ENCODE assay signal across 15 cellular contexts in the genomic region with DNA sequence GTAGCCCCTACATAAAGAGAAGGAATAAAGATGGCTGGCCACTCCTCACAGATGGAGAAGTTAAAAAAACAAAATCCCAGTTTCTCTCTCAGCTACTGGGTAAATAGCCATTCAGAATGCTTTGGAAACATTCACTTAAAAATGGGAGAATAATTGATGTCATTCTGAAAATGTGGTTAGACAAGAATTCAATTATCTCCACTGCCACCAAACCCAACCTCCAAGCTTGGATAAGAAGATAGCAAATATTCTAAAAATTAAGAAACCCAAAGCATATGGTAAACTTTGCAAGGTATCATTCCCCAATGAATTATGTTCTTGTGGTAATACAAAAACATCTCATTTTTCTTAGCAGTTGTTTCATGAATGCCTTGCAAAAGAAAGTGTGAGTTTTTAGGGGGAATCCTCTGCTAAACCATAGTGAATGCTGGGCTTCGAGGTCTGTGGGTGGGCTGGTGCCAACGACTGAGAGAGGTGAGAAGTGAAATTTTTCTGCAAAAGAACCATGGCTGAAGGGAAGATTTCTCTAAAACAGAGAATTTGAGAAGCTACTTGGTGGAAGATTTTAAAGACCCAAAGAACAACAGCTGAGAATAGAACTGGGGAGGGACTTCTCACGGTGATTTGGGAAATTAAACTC.
DNase-seq lines count a peak whose midpoint lies in the region; ATAC-seq and TF ChIP-seq lines count a peak whose summit lies in the region.
"Had no signal": no experiment of that assay in that cellular context is flagged by ENCODE, and none has a peak within 500 bp of the region (broad histone marks: within the 10 kb centered on the region; RNA-seq: fewer than 3 reads in every experiment).

No MANE protein-coding gene starts in this region.

- intact Hi-C loops in activated CD4-positive, alpha-beta T cell treated with anti-CD3 and anti-CD28 coated beads for 36 hours (cut with DNase I, micrococcal nuclease): loop anchor here (1.0 to 10.0 kb wide), 6 partner anchors 15 to 877 kb away; no protein-coding TSS in a partner anchor
- intact Hi-C loops in natural killer cell (cut with micrococcal nuclease): loop anchor here (2.0 kb wide), 1 partner anchor 109 kb away; no protein-coding TSS in a partner anchor

- peak overlapping the region; percentile 3 for H3K4me3 Mint-ChIP-seq in activated CD4-positive, alpha-beta T cell treated with anti-CD3 and anti-CD28 coated beads for 36 hours
- no peak overlapping the region for H3K4me3 Mint-ChIP-seq in activated CD4-positive, alpha-beta T cell treated with anti-CD3 and anti-CD28 coated beads, Interleukin-2, amount 10 ng/mL, durations not matched to agents 7 days and 5 days
- H3K4me3 Mint-ChIP-seq in activated naive CD8-positive, alpha-beta T cell treated with anti-CD3 and anti-CD28 coated beads for 36 hours: no peak overlapping the region
- H3K4me3 Mint-ChIP-seq in natural killer cell: peak overlapping the region; percentile 69
- H3K4me3 Mint-ChIP-seq: neural progenitor cell had no signal

- POLR2A ChIA-PET in activated CD4-positive, alpha-beta T cell treated with anti-CD3 and anti-CD28 coated beads for 36 hours (lab: Charles Lee): interaction anchor here (0.8 to 1.9 kb wide), 5 partner anchors 12 to 130 kb away, joined by 3 to 12 read pairs (median 3); no protein-coding TSS in a partner anchor
- POLR2A ChIA-PET in activated CD4-positive, alpha-beta T cell treated with anti-CD3 and anti-CD28 coated beads, Interleukin-2, amount 10 ng/mL, durations not matched to agents 7 days and 5 days (lab: Charles Lee): interaction anchor here (0.7 kb wide), 2 partner anchors 137 to 355 kb away, joined by 3 read pairs; no protein-coding TSS in a partner anchor

- no peak overlapping the region for H3K4me3 ChIP-seq in GM12865 (ENCODE audit: low read depth, low read length)
- H3K4me3 ChIP-seq: cardiac muscle cell, neural progenitor cell, tibial nerve had no signal

- no peaks in the 10 kb centered on the region for H3K27me3 Mint-ChIP-seq in activated CD4-positive, alpha-beta T cell treated with anti-CD3 and anti-CD28 coated beads for 36 hours
- no peaks in the 10 kb centered on the region for H3K27me3 Mint-ChIP-seq in activated CD4-positive, alpha-beta T cell treated with anti-CD3 and anti-CD28 coated beads, Interleukin-2, amount 10 ng/mL, durations not matched to agents 7 days and 5 days
- H3K27me3 Mint-ChIP-seq in activated naive CD8-positive, alpha-beta T cell treated with anti-CD3 and anti-CD28 coated beads for 36 hours: no peaks in the 10 kb centered on the region
- H3K27me3 Mint-ChIP-seq in natural killer cell (ENCODE audit: low read depth in 2 of 2): peaks cover 9 to 19% of the 10 kb centered on the region in 2 donors

- TF ChIP-seq CTCF in GM12865 (IDR thresholded peaks at IDR 0.05; ENCODE audit: insufficient read depth, low read depth, low read length, missing control alignments): no peak
- TF ChIP-seq CTCF in natural killer cell (IDR thresholded peaks at IDR 0.05): no peak

- H3K27ac Mint-ChIP-seq in activated CD4-positive, alpha-beta T cell treated with anti-CD3 and anti-CD28 coated beads for 36 hours: peak overlapping the region; percentile 91
- no peak overlapping the region for H3K27ac Mint-ChIP-seq in activated CD4-positive, alpha-beta T cell treated with anti-CD3 and anti-CD28 coated beads, Interleukin-2, amount 10 ng/mL, durations not matched to agents 7 days and 5 days
- peak overlapping the region; percentile 88 for H3K27ac Mint-ChIP-seq in activated naive CD8-positive, alpha-beta T cell treated with anti-CD3 and anti-CD28 coated beads for 36 hours
- peak overlapping the region; percentile 22 to 47 for H3K27ac Mint-ChIP-seq in natural killer cell
- H3K27ac Mint-ChIP-seq: neural progenitor cell had no signal

- peaks cover 73% of the 10 kb centered on the region for H3K4me1 Mint-ChIP-seq in activated CD4-positive, alpha-beta T cell treated with anti-CD3 and anti-CD28 coated beads for 36 hours
- H3K4me1 Mint-ChIP-seq in activated CD4-positive, alpha-beta T cell treated with anti-CD3 and anti-CD28 coated beads, Interleukin-2, amount 10 ng/mL, durations not matched to agents 7 days and 5 days: peaks cover 52% of the 10 kb centered on the region
- peaks cover 40% of the 10 kb centered on the region for H3K4me1 Mint-ChIP-seq in activated naive CD8-positive, alpha-beta T cell treated with anti-CD3 and anti-CD28 coated beads for 36 hours
- H3K4me1 Mint-ChIP-seq in natural killer cell: peaks cover 48 to 51% of the 10 kb centered on the region in 2 donors

- ATAC-seq in activated CD4-positive, alpha-beta T cell treated with anti-CD3 and anti-CD28 coated beads for 36 hours: peak; percentile 16
- peak; percentile 64 to 93 (median 69) for ATAC-seq in natural killer cell
- ATAC-seq in HG02678 (IDR thresholded peaks at IDR 0.05; ENCODE audit: unreplicated experiment): no peak

- peaks cover 2% of the 10 kb centered on the region for H3K9me3 Mint-ChIP-seq in activated CD4-positive, alpha-beta T cell treated with anti-CD3 and anti-CD28 coated beads for 36 hours (ENCODE audit: low read depth)
- H3K9me3 Mint-ChIP-seq in activated CD4-positive, alpha-beta T cell treated with anti-CD3 and anti-CD28 coated beads, Interleukin-2, amount 10 ng/mL, durations not matched to agents 7 days and 5 days: peaks cover 14% of the 10 kb centered on the region
- H3K9me3 Mint-ChIP-seq in activated naive CD8-positive, alpha-beta T cell treated with anti-CD3 and anti-CD28 coated beads for 36 hours: peaks cover 10% of the 10 kb centered on the region
- no peaks in the 10 kb centered on the region for H3K9me3 Mint-ChIP-seq in natural killer cell

- peaks cover 3% of the 10 kb centered on the region for H3K36me3 Mint-ChIP-seq in activated CD4-positive, alpha-beta T cell treated with anti-CD3 and anti-CD28 coated beads for 36 hours (ENCODE audit: low read depth)
- H3K36me3 Mint-ChIP-seq in activated CD4-positive, alpha-beta T cell treated with anti-CD3 and anti-CD28 coated beads, Interleukin-2, amount 10 ng/mL, durations not matched to agents 7 days and 5 days (ENCODE audit: low read depth): peaks cover 10% of the 10 kb centered on the region
- H3K36me3 Mint-ChIP-seq in activated naive CD8-positive, alpha-beta T cell treated with anti-CD3 and anti-CD28 coated beads for 36 hours: peaks cover 16% of the 10 kb centered on the region
- H3K36me3 Mint-ChIP-seq in natural killer cell: no peaks in the 10 kb centered on the region
- H3K36me3 Mint-ChIP-seq: neural progenitor cell had no signal

- CTCF ChIA-PET in activated CD4-positive, alpha-beta T cell treated with anti-CD3 and anti-CD28 coated beads for 36 hours (lab: Charles Lee): interaction anchor here (0.9 to 1.6 kb wide), 5 partner anchors 14 to 125 kb away, joined by 3 to 4 read pairs (median 3); no protein-coding TSS in a partner anchor
- CTCF ChIA-PET in activated CD4-positive, alpha-beta T cell treated with anti-CD3 and anti-CD28 coated beads, Interleukin-2, amount 10 ng/mL, durations not matched to agents 7 days and 5 days (lab: Charles Lee): interaction anchor here (0.6 to 1.4 kb wide), 3 partner anchors 12 to 486 kb away, joined by 3 to 4 read pairs (median 4); no protein-coding TSS in a partner anchor

- DNase-seq in activated CD4-positive, alpha-beta T cell treated with anti-CD3 and anti-CD28 coated beads for 36 hours: peak; percentile 72
- DNase-seq in activated CD4-positive, alpha-beta T cell treated with anti-CD3 and anti-CD28 coated beads, Interleukin-2, amount 10 ng/mL, durations not matched to agents 7 days and 5 days: no peak
- DNase-seq in GM12865 (ENCODE audit: low read depth): peak; percentile 39
- DNase-seq in activated naive CD8-positive, alpha-beta T cell treated with anti-CD3 and anti-CD28 coated beads for 36 hours: no peak
- peak; percentile 21 for DNase-seq in natural killer cell
- no peak for DNase-seq in DMS 273 treated with DMSO at 0.1 percent for 48 hours (lab: John Stamatoyannopoulos, UW)
- no peak for DNase-seq in iPS-NIHi7 (ENCODE audit: extremely low spot score)
- DNase-seq: 8988T, hypothalamus, NCI-H526, RPMI8226 had no signal

Comparison
In these comparisons a context has a peak if more than half of its experiments do, and no peak if none do; other contexts are left out.
1. DNase-seq: peak in activated CD4-positive, alpha-beta T cell treated with anti-CD3 and anti-CD28 coated beads for 36 hours (single experiment), GM12865 (single experiment) and natural killer cell (single experiment); none in activated CD4-positive, alpha-beta T cell treated with anti-CD3 and anti-CD28 coated beads, Interleukin-2, amount 10 ng/mL, durations not matched to agents 7 days and 5 days (single experiment), activated naive CD8-positive, alpha-beta T cell treated with anti-CD3 and anti-CD28 coated beads for 36 hours (single experiment), DMS 273 treated with DMSO at 0.1 percent for 48 hours (single experiment) and iPS-NIHi7 (single experiment).
2. H3K4me3 Mint-ChIP-seq: peak in activated CD4-positive, alpha-beta T cell treated with anti-CD3 and anti-CD28 coated beads for 36 hours (single experiment) and natural killer cell (single experiment); none in activated CD4-positive, alpha-beta T cell treated with anti-CD3 and anti-CD28 coated beads, Interleukin-2, amount 10 ng/mL, durations not matched to agents 7 days and 5 days (single experiment) and activated naive CD8-positive, alpha-beta T cell treated with anti-CD3 and anti-CD28 coated beads for 36 hours (single experiment).